ENCODE assay signal across 10 cellular contexts in genomic region chr13:99956473-99957349, GRCh38. TPM values are rescaled to one million over a fixed set of nuclear protein-coding genes. Genes with fewer than 3 reads are reported as not detected.
DNase-seq lines count a peak whose midpoint lies in the region; ATAC-seq and TF ChIP-seq lines count a peak whose summit lies in the region.
"Had no signal": no experiment of that assay in that cellular context is flagged by ENCODE, and none has a peak within 500 bp of the region (broad histone marks: within the 10 kb centered on the region; RNA-seq: fewer than 3 reads in every experiment).

No MANE protein-coding gene starts in this region.

- peaks cover 33% of the 10 kb centered on the region for H3K4me1 ChIP-seq in effector memory CD4-positive, alpha-beta T cell (ENCODE audit: control insufficient read depth, insufficient read depth, low read length, poor library complexity, severe bottlenecking)

- peaks cover 37% of the 10 kb centered on the region for H3K4me1 Mint-ChIP-seq in CD4-positive, alpha-beta T cell (ENCODE audit: low read depth)
- peaks cover 67% of the 10 kb centered on the region for H3K4me1 Mint-ChIP-seq in nephron progenitor cell

- peaks cover 82% of the 10 kb centered on the region for H3K27me3 ChIP-seq in CD4-positive, alpha-beta T cell (ENCODE audit: control insufficient read depth, insufficient read depth, low read length)
- peaks cover 68% of the 10 kb centered on the region for H3K27me3 ChIP-seq in effector memory CD4-positive, alpha-beta T cell (replicated peaks; ENCODE audit: control insufficient read depth, insufficient read depth, low read length, poor library complexity, severe bottlenecking)

- CTCF ChIA-PET in CD4-positive, alpha-beta T cell (lab: Charles Lee) = interaction anchor here (1.6 kb wide), 1 partner anchor 17 kb away, joined by 3 read pairs; no protein-coding TSS in a partner anchor

- H3K36me3 ChIP-seq in effector memory CD4-positive, alpha-beta T cell (ENCODE audit: control insufficient read depth, insufficient read depth, low read length) = no peaks in the 10 kb centered on the region

- no peak for TF ChIP-seq CTCF in CD4-positive, alpha-beta T cell (IDR thresholded peaks at IDR 0.05)
- no peak for TF ChIP-seq CTCF in nephron progenitor cell (IDR thresholded peaks at IDR 0.05)

- no peak overlapping the region for H3K27ac Mint-ChIP-seq in CD4-positive, alpha-beta T cell
- H3K27ac Mint-ChIP-seq in nephron progenitor cell = no peak overlapping the region

- no peaks in the 10 kb centered on the region for H3K9me3 ChIP-seq in CD4-positive, alpha-beta T cell (ENCODE audit: control insufficient read depth, low read length)
- no peaks in the 10 kb centered on the region for H3K9me3 ChIP-seq in effector memory CD4-positive, alpha-beta T cell (ENCODE audit: control insufficient read depth, low read length)

- intact Hi-C loops in CD4-positive, alpha-beta T cell (cut with DNase I, micrococcal nuclease) = loop anchor here in 1 of 2 experiments (5.0 kb wide), 2 partner anchors 41 to 299 kb away; no protein-coding TSS in a partner anchor

- DNase-seq in CD4-positive, alpha-beta T cell = no peak
- DNase-seq in NCI-H146 treated with DMSO at 0.1 percent for 48 hours (lab: John Stamatoyannopoulos, UW; ENCODE audit: unreplicated experiment) = peak; percentile 16
- DNase-seq in effector memory CD4-positive, alpha-beta T cell = no peak
- peak; percentile 44 for DNase-seq in nephron progenitor cell
- DNase-seq in DMS153 (lab: John Stamatoyannopoulos, UW) = no peak
- DNase-seq in middle frontal gyrus (ENCODE audit: extremely low spot score, low spot score) = no peak
- DNase-seq: GF-D8; stimulated activated CD4-positive, alpha-beta T cell treated with anti-CD3 and anti-CD28 coated beads, Interleukin-1b, Interleukin-23, amount 100 ng/mL, for 48 hours had no signal

- POLR2A ChIA-PET in CD4-positive, alpha-beta T cell (lab: Charles Lee) = interaction anchor here (0.9 kb wide), 1 partner anchor 33 kb away, joined by 3 read pairs; no protein-coding TSS in a partner anchor

- no peak overlapping the region for H3K27ac ChIP-seq in CD4-positive, alpha-beta T cell (ENCODE audit: low read depth, low read length)
- H3K27ac ChIP-seq in effector memory CD4-positive, alpha-beta T cell (ENCODE audit: insufficient read depth, low read length, poor library complexity, severe bottlenecking) = no peak overlapping the region

- H3K4me3 ChIP-seq in effector memory CD4-positive, alpha-beta T cell (ENCODE audit: insufficient read depth, low read depth, low read length, poor library complexity, severe bottlenecking) = peak overlapping the region; percentile 22

- H3K9me3 Mint-ChIP-seq in CD4-positive, alpha-beta T cell = peaks cover 2% of the 10 kb centered on the region
- H3K9me3 Mint-ChIP-seq in nephron progenitor cell = no peaks in the 10 kb centered on the region

- H3K27me3 Mint-ChIP-seq in CD4-positive, alpha-beta T cell = peaks cover 97% of the 10 kb centered on the region
- peaks cover 96% of the 10 kb centered on the region for H3K27me3 Mint-ChIP-seq in nephron progenitor cell (ENCODE audit: low read depth, poor library complexity)

- H3K4me3 Mint-ChIP-seq in CD4-positive, alpha-beta T cell = peak overlapping the region; percentile 60
- peak overlapping the region; percentile 86 for H3K4me3 Mint-ChIP-seq in nephron progenitor cell

- ATAC-seq in CD4-positive, alpha-beta T cell (ENCODE audit: poor library complexity) = peak; percentile 35
- ATAC-seq in HG03039 (IDR thresholded peaks at IDR 0.05; ENCODE audit: unreplicated experiment) = no peak
- ATAC-seq in GM18502 (IDR thresholded peaks at IDR 0.05; ENCODE audit: poor library complexity, unreplicated experiment) = no peak

- H3K36me3 Mint-ChIP-seq in CD4-positive, alpha-beta T cell (ENCODE audit: low read depth) = no peaks in the 10 kb centered on the region
- H3K36me3 Mint-ChIP-seq in nephron progenitor cell (ENCODE audit: low read depth) = no peaks in the 10 kb centered on the region

RNA-seq across cellular contexts. Expression of gene ZIC5, which starts 14.9 kb away (rescaled TPM):
- not detected for total RNA-seq in CD4-positive, alpha-beta T cell

RNA-seq across cellular contexts. Expression of gene ZIC2, which starts 24.9 kb away (rescaled TPM):
- not detected for total RNA-seq in CD4-positive, alpha-beta T cell

Comparison
In these comparisons a context has a peak if more than half of its experiments do, and no peak if none do; other contexts are left out.
1. DNase-seq: peak in NCI-H146 treated with DMSO at 0.1 percent for 48 hours (single experiment) and nephron progenitor cell (single experiment); none in CD4-positive, alpha-beta T cell (0 of 10), effector memory CD4-positive, alpha-beta T cell (0 of 3), DMS153 (single experiment) and middle frontal gyrus (single experiment).